Comparison of ENCODE assay signal across 22 cellular contexts in the genomic region with DNA sequence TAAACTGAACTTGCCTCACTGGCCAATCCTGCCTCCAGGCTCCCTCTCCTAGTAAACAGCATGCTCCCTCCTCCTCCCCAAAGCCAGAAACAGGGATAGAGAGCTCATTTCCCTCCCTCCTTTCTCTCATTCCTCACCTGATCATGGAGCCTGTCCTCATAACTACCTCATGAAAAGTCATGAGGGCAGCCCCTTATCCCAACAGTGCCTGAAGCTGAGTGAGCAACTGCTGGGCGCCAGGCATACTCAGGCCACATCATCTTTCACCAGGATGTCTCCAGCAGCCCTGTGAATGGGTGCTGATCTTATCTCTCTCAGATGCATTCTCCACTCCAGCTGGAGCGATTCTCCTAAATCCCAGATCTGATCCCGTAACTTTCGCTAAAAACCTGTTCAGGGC.
DNase-seq lines count a peak whose midpoint lies in the region; ATAC-seq, FAIRE-seq and TF ChIP-seq lines count a peak whose summit lies in the region.
"Had no signal": no experiment of that assay in that cellular context is flagged by ENCODE, and none has a peak within 500 bp of the region (broad histone marks: within the 10 kb centered on the region; RNA-seq: fewer than 3 reads in every experiment).

No MANE protein-coding gene starts in this region.

- H3K4me1 Mint-ChIP-seq in endothelial cell (ENCODE audit: unreplicated experiment) = peaks cover 43% of the 10 kb centered on the region
- H3K4me1 Mint-ChIP-seq in natural killer cell treated with Interleukin-12 subunit alpha and Interleukin-12 subunit beta and Interleukin-15 and Interleukin-18, amount 100 ng/mL, for 72 hours (ENCODE audit: low read depth in 2 of 2) = peaks cover 12% of the 10 kb centered on the region in 2 donors

- peak overlapping the region; percentile 58 for H3K27ac Mint-ChIP-seq in endothelial cell (ENCODE audit: unreplicated experiment)
- H3K27ac Mint-ChIP-seq in natural killer cell treated with Interleukin-12 subunit alpha and Interleukin-12 subunit beta and Interleukin-15 and Interleukin-18, amount 100 ng/mL, for 72 hours = no peak overlapping the region
- H3K27ac Mint-ChIP-seq: activated CD4-positive, alpha-beta T cell treated with anti-CD3 and anti-CD28 coated beads for 36 hours; CD4-positive, alpha-beta T cell; mesothelial cell of epicardium had no signal

- no peak for FAIRE-seq in RCC 7860 (lab: Jason Lieb, UNC)
- FAIRE-seq: HepG2 had no signal

- H3K4me3 Mint-ChIP-seq in endothelial cell (ENCODE audit: unreplicated experiment) = peak overlapping the region; percentile 52
- H3K4me3 Mint-ChIP-seq in natural killer cell treated with Interleukin-12 subunit alpha and Interleukin-12 subunit beta and Interleukin-15 and Interleukin-18, amount 100 ng/mL, for 72 hours = peak overlapping the region; percentile 8
- H3K4me3 Mint-ChIP-seq: activated CD4-positive, alpha-beta T cell treated with anti-CD3 and anti-CD28 coated beads for 36 hours; mesothelial cell of epicardium had no signal

- no peak for TF ChIP-seq CTCF in endothelial cell (IDR thresholded peaks at IDR 0.05; ENCODE audit: unreplicated experiment)

- no peaks in the 10 kb centered on the region for H3K36me3 Mint-ChIP-seq in endothelial cell (ENCODE audit: low read depth, unreplicated experiment)
- no peaks in the 10 kb centered on the region for H3K36me3 Mint-ChIP-seq in natural killer cell treated with Interleukin-12 subunit alpha and Interleukin-12 subunit beta and Interleukin-15 and Interleukin-18, amount 100 ng/mL, for 72 hours

- ATAC-seq in natural killer cell treated with Interleukin-12 subunit alpha and Interleukin-12 subunit beta and Interleukin-15 and Interleukin-18, amount 100 ng/mL, for 72 hours = no peak
- no peak for ATAC-seq in left colon
- ATAC-seq: activated CD4-positive, alpha-beta T cell treated with anti-CD3 and anti-CD28 coated beads for 36 hours; esophagus mucosa; HepG2; stimulated activated naive CD8-positive, alpha-beta T cell treated with anti-CD3 and anti-CD28 coated beads, Interleukin-15, Interleukin-2, amounts not matched to agents 100 U/mL and 50 U/mL, for 24 hours had no signal

- H3K9me3 Mint-ChIP-seq in endothelial cell (ENCODE audit: unreplicated experiment) = no peaks in the 10 kb centered on the region
- no peaks in the 10 kb centered on the region for H3K9me3 Mint-ChIP-seq in natural killer cell treated with Interleukin-12 subunit alpha and Interleukin-12 subunit beta and Interleukin-15 and Interleukin-18, amount 100 ng/mL, for 72 hours
- H3K9me3 Mint-ChIP-seq: CD4-positive, alpha-beta T cell had no signal

- peak; percentile 86 for DNase-seq in EH (ENCODE audit: low read depth)
- DNase-seq in RCC 7860 (ENCODE audit: low spot score) = peak; percentile 17
- no peak for DNase-seq in endothelial cell (ENCODE audit: low spot score)
- no peak for DNase-seq in natural killer cell treated with Interleukin-12 subunit alpha and Interleukin-12 subunit beta and Interleukin-15 and Interleukin-18, amount 100 ng/mL, for 72 hours (ENCODE audit: low spot score)
- no peak for DNase-seq in anterior cingulate cortex (lab: John Stamatoyannopoulos, UW)
- DNase-seq in HuH-7 (ENCODE audit: low spot score) = no peak
- DNase-seq in left colon = no peak
- no peak for DNase-seq in NCI-H2081 treated with DMSO at 0.1 percent for 48 hours (lab: John Stamatoyannopoulos, UW)
- DNase-seq: activated CD4-positive, alpha-beta T cell treated with anti-CD3 and anti-CD28 coated beads for 36 hours; activated gamma-delta T cell treated with Interleukin-2 at 50 U/mL for 16 hours; aorta; CD4-positive, alpha-beta T cell; MM.1S; NCI-H187; NCI-H524; right lobe of liver; stimulated activated naive CD8-positive, alpha-beta T cell treated with anti-CD3 and anti-CD28 coated beads, Interleukin-15, Interleukin-2, amounts not matched to agents 100 U/mL and 50 U/mL, for 24 hours; T1000; upper lobe of right lung had no signal

- intact Hi-C loops in left colon (cut with DNase I, micrococcal nuclease) = no loop called here

- H3K27me3 Mint-ChIP-seq in endothelial cell (ENCODE audit: unreplicated experiment) = peaks cover 8% of the 10 kb centered on the region
- peaks cover 43 to 56% of the 10 kb centered on the region in 2 donors for H3K27me3 Mint-ChIP-seq in natural killer cell treated with Interleukin-12 subunit alpha and Interleukin-12 subunit beta and Interleukin-15 and Interleukin-18, amount 100 ng/mL, for 72 hours

Comparison
In these comparisons a context has a peak if more than half of its experiments do, and no peak if none do; other contexts are left out.
1. DNase-seq: peak in EH (single experiment) and RCC 7860 (single experiment); none in endothelial cell (single experiment), natural killer cell treated with Interleukin-12 subunit alpha and Interleukin-12 subunit beta and Interleukin-15 and Interleukin-18, amount 100 ng/mL, for 72 hours (single experiment), anterior cingulate cortex (0 of 58), HuH-7 (single experiment), left colon (0 of 2) and NCI-H2081 treated with DMSO at 0.1 percent for 48 hours (single experiment).